ENCODE assay signal across 9 cellular contexts in the genomic region with DNA sequence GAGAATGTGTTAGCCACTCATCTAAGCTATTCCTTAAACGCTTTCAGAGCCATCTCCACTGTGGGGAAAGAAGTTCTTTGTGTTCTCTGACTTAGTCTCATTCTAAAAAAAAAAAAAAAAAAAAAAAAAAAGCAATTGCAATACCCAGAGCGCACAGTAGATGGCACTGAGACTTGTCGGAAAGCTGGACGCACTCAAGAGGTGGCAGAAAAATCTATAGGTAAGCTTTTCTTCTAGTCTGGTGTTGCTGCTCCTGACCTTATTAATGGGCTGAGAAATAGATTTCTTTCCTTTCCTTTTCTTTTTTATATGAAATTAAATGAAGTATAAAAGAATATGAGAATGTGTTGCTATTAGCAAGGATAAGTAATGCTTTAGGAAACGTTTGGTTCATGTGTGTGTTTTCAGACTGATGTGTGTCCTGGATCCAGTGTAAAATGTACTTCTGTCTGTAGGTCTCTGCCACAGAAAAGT. TPM values are rescaled to one million over a fixed set of nuclear protein-coding genes. Genes with fewer than 3 reads are reported as not detected.
DNase-seq lines count a peak whose midpoint lies in the region; ATAC-seq and TF ChIP-seq lines count a peak whose summit lies in the region.
"Had no signal": no experiment of that assay in that cellular context is flagged by ENCODE, and none has a peak within 500 bp of the region (broad histone marks: within the 10 kb centered on the region; RNA-seq: fewer than 3 reads in every experiment).

No MANE protein-coding gene starts in this region.

- CTCF ChIA-PET in HEK293T (lab: Yijun Ruan, JAX), result interaction anchor here (0.6 to 2.1 kb wide), 13 partner anchors 12 to 1111 kb away, joined by 3 to 8 read pairs (median 4); no protein-coding TSS in a partner anchor

- H4K20me1 ChIP-seq in OCI-LY3 (ENCODE audit: insufficient read depth, low read length), result no peaks in the 10 kb centered on the region

- peaks cover 19% of the 10 kb centered on the region for H3K27me3 ChIP-seq in OCI-LY3 (ENCODE audit: low read depth, low read length)

- no peaks in the 10 kb centered on the region for H3K9me3 ChIP-seq in OCI-LY3 (ENCODE audit: insufficient read depth, low read length)

- H3K9ac ChIP-seq in OCI-LY3 (ENCODE audit: low read length), result no peak overlapping the region
- H3K9ac ChIP-seq: BLaER1 treated with 17β-estradiol and CSF1 and Interleukin-3, amounts not matched to agents 10 nM and 100 nM had no signal

- TF ChIP-seq CTCF in OCI-LY3 (IDR thresholded peaks at IDR 0.05; ENCODE audit: low read depth, low read length), result peak; percentile 66

- DNase-seq in NCI-H1105 treated with DMSO at 0.1 percent for 48 hours (lab: John Stamatoyannopoulos, UW) (peak; percentile 52), NCI-H1105 (lab: John Stamatoyannopoulos, UW) (no peak), HEK293T (ENCODE audit: extremely low spot score) (peak; percentile 40), dermis blood vessel endothelial cell (peak; percentile 63), midbrain (lab: John Stamatoyannopoulos, UW) (peak; percentile 57)

- no peaks in the 10 kb centered on the region for H3K79me2 ChIP-seq in OCI-LY3 (ENCODE audit: low read length)

- no peak for ATAC-seq in HG02973 (IDR thresholded peaks at IDR 0.05; ENCODE audit: unreplicated experiment)
- no peak for ATAC-seq in esophagus mucosa

- H3K27ac ChIP-seq in OCI-LY3 (ENCODE audit: low read length), result no peak overlapping the region
- H3K27ac ChIP-seq: BLaER1 treated with 17β-estradiol and CSF1 and Interleukin-3, amounts not matched to agents 10 nM and 100 nM had no signal

- POLR2A ChIA-PET in HEK293T (lab: Yijun Ruan, JAX), result no interaction called here

- peak overlapping the region; percentile 3; the same call in 1 of the 2 replicates for H2AFZ ChIP-seq in OCI-LY3 (ENCODE audit: low read depth, low read length)

- peak overlapping the region; percentile 19; the same call in 1 of the 2 replicates for H3K4me3 ChIP-seq in OCI-LY3 (ENCODE audit: low read length)
- H3K4me3 ChIP-seq: BLaER1 treated with 17β-estradiol and CSF1 and Interleukin-3, amounts not matched to agents 10 nM and 100 nM had no signal

- H3K36me3 ChIP-seq in OCI-LY3 (replicated peaks; ENCODE audit: low read depth, low read length), result no peaks in the 10 kb centered on the region
- H3K36me3 ChIP-seq: BLaER1 treated with 17β-estradiol and CSF1 and Interleukin-3, amounts not matched to agents 10 nM and 100 nM had no signal

- H3K4me2 ChIP-seq in OCI-LY3 (ENCODE audit: low read length), result peak overlapping the region; percentile 46
- H3K4me2 ChIP-seq: BLaER1 treated with 17β-estradiol and CSF1 and Interleukin-3, amounts not matched to agents 10 nM and 100 nM had no signal

- H3K4me1 ChIP-seq in OCI-LY3 (ENCODE audit: low read length), result peaks cover 4% of the 10 kb centered on the region; the same call in 1 of the 2 replicates

TF ChIP-seq in HEK293T, 16 proteins besides CTCF, POLR2A, EP300 and RAD21:
- no peak for TF ChIP-seq ELF4 (IDR thresholded peaks at IDR 0.05)
- TF ChIP-seq LEF1 (IDR thresholded peaks at IDR 0.05; ENCODE audit: borderline replicate concordance), result no peak
- peak; percentile 97 for TF ChIP-seq ZNF384 (IDR thresholded peaks at IDR 0.05)
- TF ChIP-seq BHLHE40 (IDR thresholded peaks at IDR 0.05; ENCODE audit: borderline replicate concordance), result no peak
- TF ChIP-seq NFRKB (IDR thresholded peaks at IDR 0.05), result no peak
- TF ChIP-seq CTBP1 (IDR thresholded peaks at IDR 0.05; ENCODE audit: borderline replicate concordance), result no peak
- no peak for TF ChIP-seq FOXM1 (IDR thresholded peaks at IDR 0.05; ENCODE audit: borderline replicate concordance)
- TF ChIP-seq SP1 (IDR thresholded peaks at IDR 0.05), result no peak
- TF ChIP-seq, protein P1, sequence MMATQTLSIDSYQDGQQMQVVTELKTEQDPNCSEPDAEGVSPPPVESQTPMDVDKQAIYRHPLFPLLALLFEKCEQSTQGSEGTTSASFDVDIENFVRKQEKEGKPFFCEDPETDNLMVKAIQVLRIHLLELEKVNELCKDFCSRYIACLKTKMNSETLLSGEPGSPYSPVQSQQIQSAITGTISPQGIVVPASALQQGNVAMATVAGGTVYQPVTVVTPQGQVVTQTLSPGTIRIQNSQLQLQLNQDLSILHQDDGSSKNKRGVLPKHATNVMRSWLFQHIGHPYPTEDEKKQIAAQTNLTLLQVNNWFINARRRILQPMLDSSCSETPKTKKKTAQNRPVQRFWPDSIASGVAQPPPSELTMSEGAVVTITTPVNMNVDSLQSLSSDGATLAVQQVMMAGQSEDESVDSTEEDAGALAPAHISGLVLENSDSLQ (IDR thresholded peaks at IDR 0.05), result no peak

RNA-seq across cellular contexts. Expression of a gene that starts 4.7 kb away (rescaled TPM):
- 0.05 and 0.17 TPM in 2 replicates for total RNA-seq in dermis blood vessel endothelial cell
- 1,565 TPM for total RNA-seq in esophagus mucosa

RNA-seq across cellular contexts. Expression of a gene that starts 34.7 kb away (rescaled TPM):
- total RNA-seq in dermis blood vessel endothelial cell (not detected in 2 replicates), esophagus mucosa (369 TPM)

RNA-seq across cellular contexts. Expression of a gene that starts 36.5 kb away (rescaled TPM):
- total RNA-seq in dermis blood vessel endothelial cell (under 0.01 TPM in 1 of 2 replicates, not detected in the other), esophagus mucosa (1.5 TPM)

Comparison
In these comparisons a context has a peak if more than half of its experiments do, and no peak if none do; other contexts are left out.
1. RNA of a gene that starts 4.7 kb away (total RNA-seq): 1,565 TPM in esophagus mucosa (single experiment); 0.05 to 0.17 TPM in dermis blood vessel endothelial cell; every median in the first group is over 1,000 times any median in the second.
2. RNA of a gene that starts 34.7 kb away (total RNA-seq): 369 TPM in esophagus mucosa (single experiment); not detected in dermis blood vessel endothelial cell; every median in the first group is over 100 times any median in the second.